18 cellular contexts compared by ENCODE assay signal in genomic region chr4:23728971-23729370, GRCh38.
A peak's percentile ranks its signal among the peaks of the same experiment; 100 is the strongest.
DNase-seq lines count a peak whose midpoint lies in the region; ATAC-seq and TF ChIP-seq lines count a peak whose summit lies in the region.
"Had no signal": no experiment of that assay in that cellular context is flagged by ENCODE, and none has a peak within 500 bp of the region (broad histone marks: within the 10 kb centered on the region; RNA-seq: fewer than 3 reads in every experiment).

No MANE protein-coding gene starts in this region.

- no peaks in the 10 kb centered on the region for H3K27me3 Mint-ChIP-seq in activated T-helper 1 cell treated with anti-CD3 and anti-CD28 coated beads, Interleukin-12 subunit alpha, Interleukin-12 subunit beta, Interleukin-2, Interleukin-4 antibody, amounts not matched to agents 30 ng/mL and 10 ng/mL and 1 ng/mL, durations not matched to agents 14 hours and 24 hours and 36 hours (ENCODE audit: insufficient read depth)
- H3K27me3 Mint-ChIP-seq: B cell; CD4-positive, CD25-positive, alpha-beta regulatory T cell had no signal

- no peak for ATAC-seq in GM21576 (IDR thresholded peaks at IDR 0.05; ENCODE audit: unreplicated experiment)
- ATAC-seq: GM12878, K562 had no signal

- intact Hi-C loops in activated T-helper 1 cell treated with anti-CD3 and anti-CD28 coated beads, Interleukin-12 subunit alpha, Interleukin-12 subunit beta, Interleukin-2, Interleukin-4 antibody, amounts not matched to agents 30 ng/mL and 10 ng/mL and 1 ng/mL, durations not matched to agents 14 hours and 24 hours and 36 hours (cut with micrococcal nuclease), result no loop called here

- peak; percentile 16 for DNase-seq in ELR (ENCODE audit: low read depth)
- peak; percentile 67 for DNase-seq in NCI-H226
- DNase-seq in foreskin fibroblast, result peak; percentile 2 to 10
- peak; percentile 38 for DNase-seq in renal cortical epithelial cell (ENCODE audit: low read depth)
- DNase-seq in activated T-helper 1 cell treated with anti-CD3 and anti-CD28 coated beads, Interleukin-12 subunit alpha, Interleukin-12 subunit beta, Interleukin-2, Interleukin-4 antibody, amounts not matched to agents 30 ng/mL and 10 ng/mL and 1 ng/mL, durations not matched to agents 14 hours and 24 hours and 36 hours (ENCODE audit: low spot score), result no peak
- no peak for DNase-seq in putamen (ENCODE audit: low spot score)
- DNase-seq: CD4-positive, CD25-positive, alpha-beta regulatory T cell; DMS79; GDM1; NCI-H1436; NCI-H2081; NCI-H524; PC-9 had no signal

- H3K4me3 ChIP-seq in foreskin fibroblast (ENCODE audit: low read depth in 1 of 2, low read length in 2 of 2), result no peak overlapping the region
- H3K4me3 ChIP-seq: GM12878, K562, PC-9, SK-N-MC had no signal

- H3K27ac Mint-ChIP-seq in activated T-helper 1 cell treated with anti-CD3 and anti-CD28 coated beads, Interleukin-12 subunit alpha, Interleukin-12 subunit beta, Interleukin-2, Interleukin-4 antibody, amounts not matched to agents 30 ng/mL and 10 ng/mL and 1 ng/mL, durations not matched to agents 14 hours and 24 hours and 36 hours, result no peak overlapping the region
- H3K27ac Mint-ChIP-seq: B cell; CD4-positive, CD25-positive, alpha-beta regulatory T cell had no signal

- H3K36me3 Mint-ChIP-seq in activated T-helper 1 cell treated with anti-CD3 and anti-CD28 coated beads, Interleukin-12 subunit alpha, Interleukin-12 subunit beta, Interleukin-2, Interleukin-4 antibody, amounts not matched to agents 30 ng/mL and 10 ng/mL and 1 ng/mL, durations not matched to agents 14 hours and 24 hours and 36 hours (ENCODE audit: low read depth), result no peaks in the 10 kb centered on the region
- H3K36me3 Mint-ChIP-seq: CD4-positive, CD25-positive, alpha-beta regulatory T cell had no signal

- TF ChIP-seq CTCF in foreskin fibroblast (IDR thresholded peaks at IDR 0.05; ENCODE audit: low read depth, low read length), result no peak

- no peaks in the 10 kb centered on the region for H3K4me1 Mint-ChIP-seq in activated T-helper 1 cell treated with anti-CD3 and anti-CD28 coated beads, Interleukin-12 subunit alpha, Interleukin-12 subunit beta, Interleukin-2, Interleukin-4 antibody, amounts not matched to agents 30 ng/mL and 10 ng/mL and 1 ng/mL, durations not matched to agents 14 hours and 24 hours and 36 hours (ENCODE audit: low read depth)
- H3K4me1 Mint-ChIP-seq: B cell; CD4-positive, CD25-positive, alpha-beta regulatory T cell had no signal

- H3K9me3 Mint-ChIP-seq in activated T-helper 1 cell treated with anti-CD3 and anti-CD28 coated beads, Interleukin-12 subunit alpha, Interleukin-12 subunit beta, Interleukin-2, Interleukin-4 antibody, amounts not matched to agents 30 ng/mL and 10 ng/mL and 1 ng/mL, durations not matched to agents 14 hours and 24 hours and 36 hours, result peaks cover 8% of the 10 kb centered on the region

- H3K4me3 Mint-ChIP-seq in activated T-helper 1 cell treated with anti-CD3 and anti-CD28 coated beads, Interleukin-12 subunit alpha, Interleukin-12 subunit beta, Interleukin-2, Interleukin-4 antibody, amounts not matched to agents 30 ng/mL and 10 ng/mL and 1 ng/mL, durations not matched to agents 14 hours and 24 hours and 36 hours, result no peak overlapping the region
- H3K4me3 Mint-ChIP-seq: B cell; CD4-positive, CD25-positive, alpha-beta regulatory T cell had no signal

Comparison
In these comparisons a context has a peak if more than half of its experiments do, and no peak if none do; other contexts are left out.
1. DNase-seq: peak in ELR (single experiment), NCI-H226 (single experiment), foreskin fibroblast (2 of 2) and renal cortical epithelial cell (single experiment); none in activated T-helper 1 cell treated with anti-CD3 and anti-CD28 coated beads, Interleukin-12 subunit alpha, Interleukin-12 subunit beta, Interleukin-2, Interleukin-4 antibody, amounts not matched to agents 30 ng/mL and 10 ng/mL and 1 ng/mL, durations not matched to agents 14 hours and 24 hours and 36 hours (single experiment) and putamen (single experiment).